Comparison of ENCODE assay signal across 8 cellular contexts in genomic region chr19:57239982-57240310, GRCh38. TPM values are rescaled to one million over a fixed set of nuclear protein-coding genes. Genes with fewer than 3 reads are reported as not detected.
DNase-seq lines count a peak whose midpoint lies in the region; ATAC-seq and TF ChIP-seq lines count a peak whose summit lies in the region.

No MANE protein-coding gene starts in this region.

- no peak for TF ChIP-seq POLR2A in heart left ventricle (IDR thresholded peaks at IDR 0.05)

- ATAC-seq in heart left ventricle (peak in 2 of 4 donors; percentile 8 to 27), HG03354 (IDR thresholded peaks at IDR 0.05; ENCODE audit: poor library complexity, severe bottlenecking, unreplicated experiment) (no peak), HG02981 (IDR thresholded peaks at IDR 0.05; ENCODE audit: unreplicated experiment) (no peak)

- H3K27me3 Mint-ChIP-seq in H9 (ENCODE audit: low read depth), result peaks cover 2% of the 10 kb centered on the region; the same call in 1 of the 2 replicates

- H4K91ac ChIP-seq in H9 (ENCODE audit: insufficient read length, low read depth, low read length), result no peak overlapping the region

- H3K4me1 ChIP-seq in H9 (ENCODE audit: insufficient read depth, low read length) (no peaks in the 10 kb centered on the region), heart left ventricle (peaks cover 0 to 32% (median 17%) of the 10 kb centered on the region in 12 donors), smooth muscle cell (ENCODE audit: low read depth) (peaks cover 9% of the 10 kb centered on the region)

- H3K9me3 ChIP-seq in H9 (ENCODE audit: control insufficient read depth, low read depth, low read length) (no peaks in the 10 kb centered on the region), SU-DHL-6 (ENCODE audit: insufficient read depth, low read length) (no peaks in the 10 kb centered on the region), heart left ventricle (no peaks in the 10 kb centered on the region), smooth muscle cell (replicated peaks; ENCODE audit: low read depth) (no peaks in the 10 kb centered on the region)

- H3K79me2 ChIP-seq in H9 (ENCODE audit: insufficient read depth, low read length) (peaks cover 16% of the 10 kb centered on the region; the same call in 1 of the 2 replicates), SU-DHL-6 (ENCODE audit: insufficient read depth, low read length) (peaks cover 28% of the 10 kb centered on the region), smooth muscle cell (ENCODE audit: low read depth) (peaks cover 37% of the 10 kb centered on the region)

- intact Hi-C loops in heart left ventricle (cut with DNase I), result loop anchor here in 9 of 10 donors (1.0 to 10.0 kb wide), 6 partner anchors 37 to 135 kb away; partner anchors contain the start of genes ZNF460 (in 4 of the 9), ZNF264 (in 1 of the 9) and ZNF304 (in 1 of the 9)

- no peak overlapping the region for H4K8ac ChIP-seq in H9 (replicated peaks; ENCODE audit: insufficient read length, low read depth, low read length)

- H3T11ph ChIP-seq in H9 (ENCODE audit: low read length), result no peak overlapping the region

- peak overlapping the region; percentile 85 for H3K18ac ChIP-seq in H9 (ENCODE audit: insufficient read length, low read depth, low read length)

- H2BK120ac ChIP-seq in H9 (ENCODE audit: low read depth, low read length, poor library complexity, severe bottlenecking), result no peak overlapping the region

- H3K14ac ChIP-seq in H9 (ENCODE audit: insufficient read depth, low read length), result peak overlapping the region; percentile 82

- H4K20me1 ChIP-seq in H9 (ENCODE audit: control insufficient read depth, insufficient read depth, insufficient read length), result no peaks in the 10 kb centered on the region
- H4K20me1 ChIP-seq in SU-DHL-6 (ENCODE audit: low read depth, low read length), result no peaks in the 10 kb centered on the region
- H4K20me1 ChIP-seq in smooth muscle cell (ENCODE audit: low read depth), result peaks cover 3% of the 10 kb centered on the region

- H3K23ac ChIP-seq in H9 (ENCODE audit: insufficient read length, low read depth, low read length), result no peak overlapping the region

- H2BK15ac ChIP-seq in H9 (ENCODE audit: low read depth, low read length), result no peak overlapping the region

- DNase-seq in H9, result no peak
- no peak for DNase-seq in heart left ventricle
- DNase-seq in smooth muscle cell (lab: John Stamatoyannopoulos, UW; ENCODE audit: unreplicated experiment), result no peak
- no peak for DNase-seq in RKO (ENCODE audit: low spot score)
- DNase-seq in NCI-H526 treated with DMSO at 0.1 percent for 48 hours (lab: John Stamatoyannopoulos, UW), result no peak

- H3K9ac ChIP-seq in H9 (ENCODE audit: extremely low read depth, insufficient read length, low read length) (peak overlapping the region; percentile 82), SU-DHL-6 (ENCODE audit: low read length) (no peak overlapping the region), smooth muscle cell (ENCODE audit: low read depth) (peak overlapping the region; percentile 94)

- WGBS in H9 (ENCODE audit: extremely low coverage, insufficient read length, low lambda C conversion rate), result no CpG with 5 or more reads among the region's 12 CpGs
- 17 to 27% (median 23%) methylated on average over 12 of the region's 12 CpGs for WGBS in heart left ventricle, 4 donors
- 27% methylated on average over 12 of the region's 12 CpGs for WGBS in smooth muscle cell (ENCODE audit: low lambda C conversion rate)

- H3K79me1 ChIP-seq in H9 (ENCODE audit: insufficient read depth, low read depth, low read length, poor library complexity, severe bottlenecking), result peaks cover 4% of the 10 kb centered on the region

- no peak overlapping the region for H3K4ac ChIP-seq in H9 (ENCODE audit: low read depth, low read length)

- H2BK12ac ChIP-seq in H9 (ENCODE audit: insufficient read length, low read depth, low read length), result no peak overlapping the region

- H3K56ac ChIP-seq in H9 (ENCODE audit: insufficient read length, low read depth, low read length), result no peak overlapping the region

- peak overlapping the region; percentile 97 to 99 for H3K4me3 Mint-ChIP-seq in H9

- peak overlapping the region; percentile 34 to 99 (median 96); a peak in 6 of 7 replicates for H3K27ac Mint-ChIP-seq in H9

- no peak overlapping the region for H2AK5ac ChIP-seq in H9 (ENCODE audit: insufficient read length, low read length)

- H3K27ac ChIP-seq in H9 (ENCODE audit: insufficient read length, low read depth, low read length) (no peak overlapping the region), SU-DHL-6 (ENCODE audit: low read depth, low read length) (no peak overlapping the region), heart left ventricle (peak overlapping the region; percentile 76 to 97 (median 90)), smooth muscle cell (ENCODE audit: low read depth) (peak overlapping the region; percentile 88)

- TF ChIP-seq CTCF in H9 (conservative IDR thresholded peaks at IDR 0.05) (no peak), SU-DHL-6 (IDR thresholded peaks at IDR 0.05; ENCODE audit: insufficient read depth, low read length, poor library complexity, severe bottlenecking) (no peak), heart left ventricle (IDR thresholded peaks at IDR 0.05) (no peak), smooth muscle cell (IDR thresholded peaks at IDR 0.05; ENCODE audit: borderline replicate concordance, insufficient read depth, poor library complexity, severe bottlenecking) (no peak)

- H2BK5ac ChIP-seq in H9 (ENCODE audit: insufficient read length, low read length), result no peak overlapping the region

- no peaks in the 10 kb centered on the region for H3K9me2 ChIP-seq in SU-DHL-6 (replicated peaks; ENCODE audit: insufficient read depth, low read length)

- H3K4me3 ChIP-seq in SU-DHL-6 (ENCODE audit: insufficient read depth, low read length, poor library complexity, severe bottlenecking) (peak overlapping the region; percentile 91), heart left ventricle (peak overlapping the region; percentile 79 to 98 (median 89)), smooth muscle cell (peak overlapping the region; percentile 93)

- H3K27me3 ChIP-seq in H9 (ENCODE audit: insufficient read depth, low read length) (no peaks in the 10 kb centered on the region), SU-DHL-6 (ENCODE audit: low read length) (no peaks in the 10 kb centered on the region), heart left ventricle (no peaks in the 10 kb centered on the region), smooth muscle cell (ENCODE audit: low read depth) (no peaks in the 10 kb centered on the region)

- no peaks in the 10 kb centered on the region for H3K36me3 ChIP-seq in SU-DHL-6 (ENCODE audit: low read length)
- H3K36me3 ChIP-seq in heart left ventricle, result peaks cover 0 to 20% (median 13%) of the 10 kb centered on the region in 9 donors
- no peaks in the 10 kb centered on the region for H3K36me3 ChIP-seq in smooth muscle cell (ENCODE audit: low read depth)

- H3K36me3 Mint-ChIP-seq in H9 (ENCODE audit: insufficient read depth in 1 of 3, low read depth in 3 of 3), result peaks cover 9 to 13% (median 13%) of the 10 kb centered on the region in 3 experiments; a peak in 6 of 7 replicates

- H3K4me1 Mint-ChIP-seq in H9, result peaks cover 11% of the 10 kb centered on the region in 2 experiments

- H3F3A ChIP-seq in SU-DHL-6 (ENCODE audit: insufficient read depth) (no peaks in the 10 kb centered on the region), smooth muscle cell (ENCODE audit: low read depth) (no peaks in the 10 kb centered on the region)

- H2BK20ac ChIP-seq in H9 (ENCODE audit: low read depth, low read length, poor library complexity, severe bottlenecking), result no peak overlapping the region

- no peaks in the 10 kb centered on the region for H3K9me3 Mint-ChIP-seq in H9

- H4K5ac ChIP-seq in H9 (ENCODE audit: insufficient read length, low read depth, low read length), result no peak overlapping the region

- peak overlapping the region; percentile 60 for H2AFZ ChIP-seq in H9 (ENCODE audit: low read length)
- peak overlapping the region; percentile 98 for H2AFZ ChIP-seq in SU-DHL-6 (ENCODE audit: low read depth, low read length, severe bottlenecking)
- H2AFZ ChIP-seq in smooth muscle cell (ENCODE audit: low read depth), result peak overlapping the region; percentile 97

- H3K4me2 ChIP-seq in H9 (ENCODE audit: insufficient read depth, insufficient read length, low read length) (peak overlapping the region; percentile 91), SU-DHL-6 (ENCODE audit: low read depth, low read length, poor library complexity, severe bottlenecking) (peak overlapping the region; percentile 95), smooth muscle cell (peak overlapping the region; percentile 98)

- H3K23me2 ChIP-seq in H9 (ENCODE audit: insufficient read length, low read depth, low read length, poor library complexity, severe bottlenecking), result peaks cover 7% of the 10 kb centered on the region

RNA-seq across cellular contexts. Expression of gene ZNF805, which starts 0.5 kb away (rescaled TPM):
- 15.4 and 16.8 TPM in 2 replicates for total RNA-seq in H9 (2021)
- total RNA-seq in heart left ventricle, result 10 to 100 TPM in 7 of 9 donors, 1 to 10 TPM in 2; 7.0 to 15.3 (median 11.4) TPM
- polyA plus RNA-seq in heart left ventricle, result 1 to 10 TPM in 1 of 2 donors, under 1 TPM in 1; 0.80 to 2.4 TPM
- total RNA-seq in smooth muscle cell, result 28.9 and 33.4 TPM in 2 replicates
- 3.4 and 5.6 TPM in 2 replicates for polyA plus RNA-seq in smooth muscle cell

RNA-seq across cellular contexts. Expression of gene AURKC, which starts 9.1 kb away (rescaled TPM):
- total RNA-seq in H9 (2021) (3.3 and 3.8 TPM in 2 replicates), heart left ventricle (1 to 10 TPM in 6 of 9 donors, under 1 TPM in 1, not detected in 2; 0.91 to 3.7 (median 1.5) TPM), smooth muscle cell (1.7 and 2.8 TPM in 2 replicates)
- polyA plus RNA-seq in heart left ventricle (1 to 10 TPM; 1.0 to 1.3 TPM), smooth muscle cell (0.27 and 2.2 TPM in 2 replicates)

RNA-seq across cellular contexts. Expression of gene ZNF460, which starts 40.3 kb away (rescaled TPM):
- 65.4 and 65.9 TPM in 2 replicates for total RNA-seq in H9 (2021)
- total RNA-seq in heart left ventricle, result 10 to 100 TPM; 20.1 to 47.9 (median 38.0) TPM
- polyA plus RNA-seq in heart left ventricle, result 1 to 10 TPM; 3.6 to 4.6 TPM
- total RNA-seq in smooth muscle cell, result 85.2 and 103 TPM in 2 replicates
- 1.7 and 3.5 TPM in 2 replicates for polyA plus RNA-seq in smooth muscle cell

RNA-seq across cellular contexts. Expression of gene ZNF264, which starts 48.6 kb away (rescaled TPM):
- 23.4 and 25.3 TPM in 2 replicates for total RNA-seq in H9 (2021)
- 10 to 100 TPM; 13.3 to 30.1 (median 20.3) TPM for total RNA-seq in heart left ventricle
- 1 to 10 TPM; 3.4 to 4.9 TPM for polyA plus RNA-seq in heart left ventricle
- 21.6 and 26.0 TPM in 2 replicates for total RNA-seq in smooth muscle cell
- 3.5 and 6.8 TPM in 2 replicates for polyA plus RNA-seq in smooth muscle cell

Comparison
In these comparisons a context has a peak if more than half of its experiments do, and no peak if none do; other contexts are left out.
1. H3K27ac ChIP-seq: peak in heart left ventricle (12 of 12) and smooth muscle cell (single experiment); none in H9 (single experiment) and SU-DHL-6 (single experiment).
2. Peak in every context shown above with its lines, with median percentiles within 50 percentile points of each other: H2AFZ ChIP-seq, H3K4me2 ChIP-seq and H3K4me3 ChIP-seq.